Comparison of ENCODE assay signal across 20 cellular contexts in the genomic region with DNA sequence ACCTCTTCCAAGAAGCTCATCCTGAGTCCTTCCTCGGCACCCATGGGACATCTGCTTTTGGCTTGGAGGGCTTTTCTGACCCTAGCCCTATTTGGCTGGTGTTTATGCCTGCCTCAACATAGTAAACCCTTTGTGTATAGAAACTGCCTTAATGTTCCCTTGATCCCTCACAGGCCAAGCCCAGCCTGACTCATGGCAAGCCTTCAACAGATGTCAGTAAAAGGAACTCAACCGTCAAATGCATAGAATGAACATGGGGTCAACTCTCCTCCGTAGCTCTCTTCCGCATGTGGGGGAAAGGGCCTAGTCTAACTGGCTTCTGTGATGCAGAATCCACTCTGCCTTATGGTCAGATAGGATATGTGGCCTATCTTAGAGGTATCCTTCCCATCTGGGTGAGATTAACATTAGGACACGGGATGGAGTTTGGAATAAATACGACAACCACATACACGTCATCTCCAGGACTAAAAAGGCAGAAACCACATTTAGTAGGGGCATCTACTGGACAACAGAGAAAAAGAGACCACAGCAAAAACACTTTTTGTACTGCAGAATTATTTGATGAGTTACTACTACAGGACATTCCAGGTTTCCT. TPM values are rescaled to one million over a fixed set of nuclear protein-coding genes. Genes with fewer than 3 reads are reported as not detected.
A peak's percentile ranks its signal among the peaks of the same experiment; 100 is the strongest.
DNase-seq lines count a peak whose midpoint lies in the region; ATAC-seq, FAIRE-seq and TF ChIP-seq lines count a peak whose summit lies in the region.
"Had no signal": no experiment of that assay in that cellular context is flagged by ENCODE, and none has a peak within 500 bp of the region (broad histone marks: within the 10 kb centered on the region; RNA-seq: fewer than 3 reads in every experiment).

No MANE protein-coding gene starts in this region.

- H3K4me3 ChIP-seq in fibroblast of villous mesenchyme (ENCODE audit: low read depth, low read length) = no peak overlapping the region
- no peak overlapping the region for H3K4me3 ChIP-seq in tibial artery
- no peak overlapping the region for H3K4me3 ChIP-seq in pancreas

- H3K27me3 ChIP-seq in tibial artery (no peaks in the 10 kb centered on the region), pancreas (no peaks in the 10 kb centered on the region)

- intact Hi-C loops in tibial artery (cut with DNase I; ENCODE audit: low total_unique reads) (loop anchor here (5.0 kb wide), 1 partner anchor 160 kb away; no protein-coding TSS in a partner anchor), pancreas (cut with DNase I) (no loop called here)

- 96 to 97% methylated on average over 7 of the region's 7 CpGs for WGBS in pancreas, 2 donors

- peaks cover 9% of the 10 kb centered on the region for H3K27me3 Mint-ChIP-seq in activated naive CD8-positive, alpha-beta T cell
- H3K27me3 Mint-ChIP-seq in activated naive CD8-positive, alpha-beta T cell treated with anti-CD3 and anti-CD28 coated beads, Interleukin-2, amount 50 U/mL, for 24 hours = peaks cover 29% of the 10 kb centered on the region
- peaks cover 13% of the 10 kb centered on the region for H3K27me3 Mint-ChIP-seq in activated T-helper 17 cell treated with anti-CD3 and anti-CD28 coated beads, Interleukin-2, amount 50 U/mL, for 72 hours

- no peak for FAIRE-seq in pancreas (lab: Jason Lieb, UNC)
- FAIRE-seq: GM18507, urothelium cell line had no signal

- ATAC-seq in activated naive CD8-positive, alpha-beta T cell treated with anti-CD3 and anti-CD28 coated beads, Interleukin-2, amount 50 U/mL, for 24 hours = no peak
- no peak for ATAC-seq in activated T-helper 17 cell treated with anti-CD3 and anti-CD28 coated beads, Interleukin-2, amount 50 U/mL, for 72 hours (replicated peaks)
- ATAC-seq in GM19035 (IDR thresholded peaks at IDR 0.05; ENCODE audit: unreplicated experiment) = no peak
- ATAC-seq in pancreas = no peak

- H3K4me1 Mint-ChIP-seq in activated naive CD8-positive, alpha-beta T cell (ENCODE audit: low read depth) = peaks cover 42% of the 10 kb centered on the region
- H3K4me1 Mint-ChIP-seq in activated naive CD8-positive, alpha-beta T cell treated with anti-CD3 and anti-CD28 coated beads, Interleukin-2, amount 50 U/mL, for 24 hours = peaks cover 32% of the 10 kb centered on the region
- peaks cover 3% of the 10 kb centered on the region for H3K4me1 Mint-ChIP-seq in activated T-helper 17 cell treated with anti-CD3 and anti-CD28 coated beads, Interleukin-2, amount 50 U/mL, for 72 hours

- DNase-seq in activated naive CD8-positive, alpha-beta T cell treated with anti-CD3 and anti-CD28 coated beads, Interleukin-2, amount 50 U/mL, for 24 hours = no peak
- DNase-seq in fibroblast of villous mesenchyme (ENCODE audit: low read depth) = peak; percentile 38
- DNase-seq in tibial artery = no peak
- DNase-seq in MV-4-11 (lab: John Stamatoyannopoulos, UW) = no peak
- DNase-seq in pancreas = no peak
- DNase-seq: ACHN; effector memory CD8-positive, alpha-beta T cell; kidney glomerular epithelial cell; naive B cell; NCI-H1694 treated with DMSO at 0.1 percent for 48 hours; NCI-H510A treated with DMSO at 0.1 percent for 48 hours; stimulated activated CD4-positive, alpha-beta T cell treated with anti-CD3 and anti-CD28 coated beads, Interleukin-4, amount 100 ng/mL, for 4 hours; T-helper 2 cell had no signal

- no peaks in the 10 kb centered on the region for H3K36me3 Mint-ChIP-seq in activated naive CD8-positive, alpha-beta T cell
- no peaks in the 10 kb centered on the region for H3K36me3 Mint-ChIP-seq in activated naive CD8-positive, alpha-beta T cell treated with anti-CD3 and anti-CD28 coated beads, Interleukin-2, amount 50 U/mL, for 24 hours (ENCODE audit: low read depth)
- H3K36me3 Mint-ChIP-seq in activated T-helper 17 cell treated with anti-CD3 and anti-CD28 coated beads, Interleukin-2, amount 50 U/mL, for 72 hours (ENCODE audit: low read depth) = peaks cover 22% of the 10 kb centered on the region
- H3K36me3 Mint-ChIP-seq: naive B cell; stimulated activated effector memory CD8-positive, alpha-beta T cell treated with anti-CD3 and anti-CD28 coated beads, Interleukin-12 subunit alpha, Interleukin-12 subunit beta, amount 100 ng/mL, for 72 hours had no signal

- H3K4me1 ChIP-seq in tibial artery (peaks cover 0 to 53% (median 16%) of the 10 kb centered on the region in 4 donors), pancreas (peaks cover 0 to 36% (median 11%) of the 10 kb centered on the region in 3 donors)

- H3K9me3 ChIP-seq in tibial artery (no peaks in the 10 kb centered on the region), pancreas (no peaks in the 10 kb centered on the region)

- H3K9me3 Mint-ChIP-seq in activated naive CD8-positive, alpha-beta T cell (ENCODE audit: low read depth) = no peaks in the 10 kb centered on the region
- H3K9me3 Mint-ChIP-seq in activated naive CD8-positive, alpha-beta T cell treated with anti-CD3 and anti-CD28 coated beads, Interleukin-2, amount 50 U/mL, for 24 hours = no peaks in the 10 kb centered on the region
- no peaks in the 10 kb centered on the region for H3K9me3 Mint-ChIP-seq in activated T-helper 17 cell treated with anti-CD3 and anti-CD28 coated beads, Interleukin-2, amount 50 U/mL, for 72 hours
- H3K9me3 Mint-ChIP-seq: effector memory CD8-positive, alpha-beta T cell; stimulated activated effector memory CD8-positive, alpha-beta T cell treated with anti-CD3 and anti-CD28 coated beads, Interleukin-12 subunit alpha, Interleukin-12 subunit beta, amount 100 ng/mL, for 72 hours had no signal

- no peaks in the 10 kb centered on the region for H3K36me3 ChIP-seq in tibial artery
- H3K36me3 ChIP-seq in pancreas = no peaks in the 10 kb centered on the region

- no peak overlapping the region for H3K27ac Mint-ChIP-seq in activated naive CD8-positive, alpha-beta T cell
- H3K27ac Mint-ChIP-seq in activated naive CD8-positive, alpha-beta T cell treated with anti-CD3 and anti-CD28 coated beads, Interleukin-2, amount 50 U/mL, for 24 hours = no peak overlapping the region
- peak overlapping the region; percentile 90 for H3K27ac Mint-ChIP-seq in activated T-helper 17 cell treated with anti-CD3 and anti-CD28 coated beads, Interleukin-2, amount 50 U/mL, for 72 hours
- H3K27ac Mint-ChIP-seq: effector memory CD8-positive, alpha-beta T cell; naive B cell; stimulated activated effector memory CD8-positive, alpha-beta T cell treated with anti-CD3 and anti-CD28 coated beads, Interleukin-12 subunit alpha, Interleukin-12 subunit beta, amount 100 ng/mL, for 72 hours had no signal

- peak overlapping the region; percentile 9 for H3K4me3 Mint-ChIP-seq in activated naive CD8-positive, alpha-beta T cell
- H3K4me3 Mint-ChIP-seq in activated naive CD8-positive, alpha-beta T cell treated with anti-CD3 and anti-CD28 coated beads, Interleukin-2, amount 50 U/mL, for 24 hours = no peak overlapping the region
- H3K4me3 Mint-ChIP-seq in activated T-helper 17 cell treated with anti-CD3 and anti-CD28 coated beads, Interleukin-2, amount 50 U/mL, for 72 hours = peak overlapping the region; percentile 86

- no peak for TF ChIP-seq CTCF in fibroblast of villous mesenchyme (IDR thresholded peaks at IDR 0.05; ENCODE audit: insufficient read depth, low read depth, low read length)
- TF ChIP-seq CTCF in tibial artery (IDR thresholded peaks at IDR 0.05) = no peak
- no peak for TF ChIP-seq CTCF in pancreas (IDR thresholded peaks at IDR 0.05)

- H3K27ac ChIP-seq in tibial artery (peak overlapping the region; percentile 89), pancreas (no peak overlapping the region)

RNA-seq across cellular contexts. Expression of a gene that starts 2.5 kb away (rescaled TPM):
- total RNA-seq in activated T-helper 17 cell treated with anti-CD3 and anti-CD28 coated beads, Interleukin-2, amount 50 U/mL, for 72 hours = 10 to 100 TPM in 1 of 2 donors, 1 to 10 TPM in 1; 3.9 to 11.4 TPM
- total RNA-seq in fibroblast of villous mesenchyme = 13.9 and 17.3 TPM in 2 replicates
- 10 to 100 TPM; 27.2 to 46.3 (median 32.7) TPM for total RNA-seq in pancreas
- 10 to 100 TPM; 20.6 to 35.3 TPM for polyA plus RNA-seq in pancreas
- total RNA-seq: OCI-LY7 had no signal

Comparison
In these comparisons a context has a peak if more than half of its experiments do, and no peak if none do; other contexts are left out.
1. H3K27ac ChIP-seq: peak in tibial artery (2 of 2); none in pancreas (0 of 4).